21 cellular contexts compared by ENCODE assay signal in genomic region chr11:1988667-1989317, GRCh38. TPM values are rescaled to one million over a fixed set of nuclear protein-coding genes. Genes with fewer than 3 reads are reported as not detected.
DNase-seq lines count a peak whose midpoint lies in the region; ATAC-seq and TF ChIP-seq lines count a peak whose summit lies in the region.
"Had no signal": no experiment of that assay in that cellular context is flagged by ENCODE, and none has a peak within 500 bp of the region (broad histone marks: within the 10 kb centered on the region; RNA-seq: fewer than 3 reads in every experiment).

No MANE protein-coding gene starts in this region.

- H3K4me3 Mint-ChIP-seq in activated naive CD8-positive, alpha-beta T cell treated with anti-CD3 and anti-CD28 coated beads, Interleukin-2, amount 10 ng/mL, durations not matched to agents 7 days and 5 days = no peak overlapping the region
- H3K4me3 Mint-ChIP-seq in activated naive CD8-positive, alpha-beta T cell treated with anti-CD3 and anti-CD28 coated beads for 36 hours = no peak overlapping the region
- no peak overlapping the region for H3K4me3 Mint-ChIP-seq in nephron progenitor cell
- H3K4me3 Mint-ChIP-seq: activated CD4-positive, alpha-beta memory T cell treated with anti-CD3 and anti-CD28 coated beads for 36 hours; activated T-cell treated with anti-CD3 and anti-CD28 coated beads, Interleukin-2, amount 50 U/mL, for 24 hours; CD4-positive, alpha-beta T cell; dendritic cell treated with granulocyte-macrophage colony-stimulating factor and Interleukin-4, amounts not matched to agents 40 ng/mL and 50 ng/mL, for 4 days; neural progenitor cell; stimulated activated naive CD8-positive, alpha-beta T cell treated with anti-CD3 and anti-CD28 coated beads, Interleukin-15, Interleukin-2, amounts not matched to agents 100 ng/mL and 50 ng/mL, for 24 hours; T-cell had no signal

- no peaks in the 10 kb centered on the region for H4K20me1 ChIP-seq in OCI-LY7 (ENCODE audit: insufficient read depth, low read length)

- H3K4me1 ChIP-seq in OCI-LY7 (ENCODE audit: insufficient read depth, low read length, poor library complexity, severe bottlenecking) (no peaks in the 10 kb centered on the region), A673 (ENCODE audit: insufficient read depth, low read length, poor library complexity, severe bottlenecking) (no peaks in the 10 kb centered on the region)
- H3K4me1 ChIP-seq: HAP-1, neural progenitor cell had no signal

- H3K36me3 Mint-ChIP-seq in activated naive CD8-positive, alpha-beta T cell treated with anti-CD3 and anti-CD28 coated beads, Interleukin-2, amount 10 ng/mL, durations not matched to agents 7 days and 5 days = no peaks in the 10 kb centered on the region
- H3K36me3 Mint-ChIP-seq in activated naive CD8-positive, alpha-beta T cell treated with anti-CD3 and anti-CD28 coated beads for 36 hours = no peaks in the 10 kb centered on the region
- H3K36me3 Mint-ChIP-seq in nephron progenitor cell (ENCODE audit: low read depth) = no peaks in the 10 kb centered on the region
- H3K36me3 Mint-ChIP-seq: activated CD4-positive, alpha-beta memory T cell treated with anti-CD3 and anti-CD28 coated beads for 36 hours; activated naive CD4-positive, alpha-beta T cell treated with anti-CD3 and anti-CD28 coated beads, Interleukin-2, amount 50 U/mL, for 72 hours; neural progenitor cell; T-cell had no signal

- peak; percentile 4 for DNase-seq in activated naive CD8-positive, alpha-beta T cell treated with anti-CD3 and anti-CD28 coated beads, Interleukin-2, amount 10 ng/mL, durations not matched to agents 7 days and 5 days
- no peak for DNase-seq in activated naive CD8-positive, alpha-beta T cell treated with anti-CD3 and anti-CD28 coated beads for 36 hours
- peak; percentile 17 for DNase-seq in left ventricle myocardium superior
- DNase-seq in nephron progenitor cell = peak; percentile 50
- DNase-seq in OCI-LY7 (ENCODE audit: low spot score) = no peak
- DNase-seq in A673 (ENCODE audit: low spot score) = no peak
- no peak for DNase-seq in stimulated activated CD4-positive, alpha-beta T cell treated with anti-CD3 and anti-CD28 coated beads, Interleukin-1b, Interleukin-23, amount 100 ng/mL, for 48 hours
- DNase-seq: activated CD4-positive, alpha-beta memory T cell treated with anti-CD3 and anti-CD28 coated beads for 36 hours; activated T-cell treated with anti-CD3 and anti-CD28 coated beads, Interleukin-2, amount 50 U/mL, for 24 hours; CD4-positive, alpha-beta T cell; GF-D8; NCI-H1105 treated with DMSO at 0.1 percent for 48 hours; T-cell had no signal

- no peak overlapping the region for H3K27ac ChIP-seq in OCI-LY7 (ENCODE audit: low read depth, low read length, poor library complexity, severe bottlenecking)
- H3K27ac ChIP-seq in A673 (ENCODE audit: low read depth, low read length, poor library complexity, severe bottlenecking) = no peak overlapping the region
- H3K27ac ChIP-seq: neural progenitor cell had no signal

- no peaks in the 10 kb centered on the region for H3K27me3 ChIP-seq in A673 (replicated peaks; ENCODE audit: insufficient read depth, low read depth, low read length, poor library complexity)
- H3K27me3 ChIP-seq: neural progenitor cell had no signal

- H3K9me3 ChIP-seq in OCI-LY7 (ENCODE audit: low read length) (no peaks in the 10 kb centered on the region), A673 (ENCODE audit: low read depth, low read length, poor library complexity, severe bottlenecking) (no peaks in the 10 kb centered on the region)
- H3K9me3 ChIP-seq: HAP-1 had no signal

- H3K9me2 ChIP-seq in OCI-LY7 (ENCODE audit: insufficient read depth, low read length) = no peaks in the 10 kb centered on the region

- H3K27ac Mint-ChIP-seq in activated naive CD8-positive, alpha-beta T cell treated with anti-CD3 and anti-CD28 coated beads, Interleukin-2, amount 10 ng/mL, durations not matched to agents 7 days and 5 days = no peak overlapping the region
- H3K27ac Mint-ChIP-seq in activated naive CD8-positive, alpha-beta T cell treated with anti-CD3 and anti-CD28 coated beads for 36 hours = no peak overlapping the region
- H3K27ac Mint-ChIP-seq in nephron progenitor cell = no peak overlapping the region
- H3K27ac Mint-ChIP-seq: activated CD4-positive, alpha-beta memory T cell treated with anti-CD3 and anti-CD28 coated beads for 36 hours; activated naive CD4-positive, alpha-beta T cell treated with anti-CD3 and anti-CD28 coated beads, Interleukin-2, amount 50 U/mL, for 72 hours; activated T-cell treated with anti-CD3 and anti-CD28 coated beads, Interleukin-2, amount 50 U/mL, for 24 hours; CD4-positive, alpha-beta T cell; dendritic cell treated with granulocyte-macrophage colony-stimulating factor and Interleukin-4, amounts not matched to agents 40 ng/mL and 50 ng/mL, for 4 days; neural progenitor cell; stimulated activated naive CD8-positive, alpha-beta T cell treated with anti-CD3 and anti-CD28 coated beads, Interleukin-15, Interleukin-2, amounts not matched to agents 100 ng/mL and 50 ng/mL, for 24 hours; T-cell had no signal

- no peaks in the 10 kb centered on the region for H3K79me2 ChIP-seq in OCI-LY7 (ENCODE audit: insufficient read depth, low read depth, low read length)

- H3K36me3 ChIP-seq in OCI-LY7 (ENCODE audit: insufficient read depth, low read length) = no peaks in the 10 kb centered on the region
- H3K36me3 ChIP-seq in A673 (ENCODE audit: insufficient read depth, low read length, poor library complexity, severe bottlenecking) = no peaks in the 10 kb centered on the region
- H3K36me3 ChIP-seq: HAP-1, neural progenitor cell had no signal

- H2AFZ ChIP-seq in OCI-LY7 (ENCODE audit: low read length) = no peak overlapping the region
- H2AFZ ChIP-seq: neural progenitor cell had no signal

- POLR2A ChIA-PET in activated naive CD8-positive, alpha-beta T cell treated with anti-CD3 and anti-CD28 coated beads, Interleukin-2, amount 10 ng/mL, durations not matched to agents 7 days and 5 days (lab: Charles Lee) = interaction anchor here (0.6 kb wide), 1 partner anchor 97 kb away, joined by 7 read pairs; no protein-coding TSS in a partner anchor
- POLR2A ChIA-PET in OCI-LY7 (lab: Charles Lee) = no interaction called here
- POLR2A ChIA-PET in A673 (lab: Charles Lee; ENCODE audit: low non-redundant PET) = no interaction called here

- H3K27me3 Mint-ChIP-seq in activated naive CD8-positive, alpha-beta T cell treated with anti-CD3 and anti-CD28 coated beads, Interleukin-2, amount 10 ng/mL, durations not matched to agents 7 days and 5 days = no peaks in the 10 kb centered on the region
- H3K27me3 Mint-ChIP-seq in activated naive CD8-positive, alpha-beta T cell treated with anti-CD3 and anti-CD28 coated beads for 36 hours = no peaks in the 10 kb centered on the region
- no peaks in the 10 kb centered on the region for H3K27me3 Mint-ChIP-seq in nephron progenitor cell (ENCODE audit: low read depth, poor library complexity)
- H3K27me3 Mint-ChIP-seq: activated CD4-positive, alpha-beta memory T cell treated with anti-CD3 and anti-CD28 coated beads for 36 hours; activated T-cell treated with anti-CD3 and anti-CD28 coated beads, Interleukin-2, amount 50 U/mL, for 24 hours; CD4-positive, alpha-beta T cell; stimulated activated naive CD8-positive, alpha-beta T cell treated with anti-CD3 and anti-CD28 coated beads, Interleukin-15, Interleukin-2, amounts not matched to agents 100 ng/mL and 50 ng/mL, for 24 hours; T-cell had no signal

- no peak overlapping the region for H3K4me3 ChIP-seq in OCI-LY7 (ENCODE audit: low read depth, low read length, poor library complexity, severe bottlenecking)
- H3K4me3 ChIP-seq in A673 (ENCODE audit: low read depth, low read length, poor library complexity, severe bottlenecking) = no peak overlapping the region
- H3K4me3 ChIP-seq: GM12878, HAP-1, neural progenitor cell had no signal

- H3K9me3 Mint-ChIP-seq in activated naive CD8-positive, alpha-beta T cell treated with anti-CD3 and anti-CD28 coated beads, Interleukin-2, amount 10 ng/mL, durations not matched to agents 7 days and 5 days = no peaks in the 10 kb centered on the region
- no peaks in the 10 kb centered on the region for H3K9me3 Mint-ChIP-seq in activated naive CD8-positive, alpha-beta T cell treated with anti-CD3 and anti-CD28 coated beads for 36 hours
- no peaks in the 10 kb centered on the region for H3K9me3 Mint-ChIP-seq in nephron progenitor cell
- H3K9me3 Mint-ChIP-seq: activated CD4-positive, alpha-beta memory T cell treated with anti-CD3 and anti-CD28 coated beads for 36 hours; activated naive CD4-positive, alpha-beta T cell treated with anti-CD3 and anti-CD28 coated beads, Interleukin-2, amount 50 U/mL, for 72 hours; activated T-cell treated with anti-CD3 and anti-CD28 coated beads, Interleukin-2, amount 50 U/mL, for 24 hours; CD4-positive, alpha-beta T cell; dendritic cell treated with granulocyte-macrophage colony-stimulating factor and Interleukin-4, amounts not matched to agents 40 ng/mL and 50 ng/mL, for 4 days; neural progenitor cell; stimulated activated naive CD8-positive, alpha-beta T cell treated with anti-CD3 and anti-CD28 coated beads, Interleukin-15, Interleukin-2, amounts not matched to agents 100 ng/mL and 50 ng/mL, for 24 hours; T-cell had no signal

- ATAC-seq in activated naive CD8-positive, alpha-beta T cell treated with anti-CD3 and anti-CD28 coated beads, Interleukin-2, amount 10 ng/mL, durations not matched to agents 7 days and 5 days (ENCODE audit: low read depth) = no peak
- peak; percentile 23 for ATAC-seq in left ventricle myocardium superior
- ATAC-seq in GM21717 (IDR thresholded peaks at IDR 0.05; ENCODE audit: unreplicated experiment) = no peak
- ATAC-seq: activated naive CD4-positive, alpha-beta T cell treated with anti-CD3 and anti-CD28 coated beads, Interleukin-2, amount 50 U/mL, for 72 hours; GM12878; T-cell had no signal

- BruUV-seq in OCI-LY7 (replicated peaks; lab: Mats Ljungman, UMichigan) = no TSS peak
- BruUV-seq in A673 (replicated peaks; lab: Mats Ljungman, UMichigan) = no TSS peak

- H3K4me1 Mint-ChIP-seq in activated naive CD8-positive, alpha-beta T cell treated with anti-CD3 and anti-CD28 coated beads, Interleukin-2, amount 10 ng/mL, durations not matched to agents 7 days and 5 days = no peaks in the 10 kb centered on the region
- no peaks in the 10 kb centered on the region for H3K4me1 Mint-ChIP-seq in activated naive CD8-positive, alpha-beta T cell treated with anti-CD3 and anti-CD28 coated beads for 36 hours
- no peaks in the 10 kb centered on the region for H3K4me1 Mint-ChIP-seq in nephron progenitor cell
- H3K4me1 Mint-ChIP-seq: neural progenitor cell, T-cell had no signal

- intact Hi-C loops in left ventricle myocardium superior (cut with micrococcal nuclease) = no loop called here
- intact Hi-C loops in OCI-LY7 (cut with micrococcal nuclease; ENCODE audit: unreplicated experiment) = no loop called here
- intact Hi-C loops in A673 (cut with micrococcal nuclease; ENCODE audit: unreplicated experiment) = no loop called here

- H3K4me2 ChIP-seq in OCI-LY7 (ENCODE audit: low read length) = no peak overlapping the region
- H3K4me2 ChIP-seq: neural progenitor cell had no signal

- TF ChIP-seq CTCF in nephron progenitor cell (IDR thresholded peaks at IDR 0.05) = no peak
- no peak for TF ChIP-seq CTCF in OCI-LY7 (conservative IDR thresholded peaks at IDR 0.05; ENCODE audit: low read length)
- no peak for TF ChIP-seq CTCF in A673 (conservative IDR thresholded peaks at IDR 0.05; ENCODE audit: low read depth, low read length)

- CTCF ChIA-PET in OCI-LY7 (lab: Charles Lee; ENCODE audit: unreplicated experiment) (no interaction called here), A673 (lab: Charles Lee) (no interaction called here)

RNA-seq across cellular contexts. Expression of gene H19, which starts 8.8 kb away (rescaled TPM):
- not detected for total RNA-seq in activated naive CD8-positive, alpha-beta T cell treated with anti-CD3 and anti-CD28 coated beads, Interleukin-2, amount 10 ng/mL, durations not matched to agents 7 days and 5 days
- not detected for total RNA-seq in activated naive CD8-positive, alpha-beta T cell treated with anti-CD3 and anti-CD28 coated beads for 36 hours
- total RNA-seq in left ventricle myocardium superior (738 TPM), OCI-LY7 (2022) (not detected in 2 replicates), A673 (2021) (not detected in 2 replicates)
- total RNA-seq in OCI-LY7 (2014; rRNA removed; shearing (Covaris generic)) = not detected in 2 replicates
- total RNA-seq: activated CD4-positive, alpha-beta memory T cell treated with anti-CD3 and anti-CD28 coated beads for 36 hours; CD4-positive, alpha-beta T cell; mononuclear cell had no signal

RNA-seq across cellular contexts. Expression of gene MRPL23, which starts 41.7 kb away (rescaled TPM):
- 10 to 100 TPM; 76.2 to 77.7 TPM for total RNA-seq in activated naive CD8-positive, alpha-beta T cell treated with anti-CD3 and anti-CD28 coated beads, Interleukin-2, amount 10 ng/mL, durations not matched to agents 7 days and 5 days
- total RNA-seq in activated naive CD8-positive, alpha-beta T cell treated with anti-CD3 and anti-CD28 coated beads for 36 hours = 100 to 1,000 TPM; 148 to 151 TPM
- 102 TPM for total RNA-seq in left ventricle myocardium superior
- 149 and 199 TPM in 2 replicates for total RNA-seq in OCI-LY7 (2014; rRNA removed; shearing (Covaris generic))
- 107 and 131 TPM in 2 replicates for total RNA-seq in OCI-LY7 (2022)
- total RNA-seq in A673 (2021) = 83.8 and 92.4 TPM in 2 replicates

Comparison
In these comparisons a context has a peak if more than half of its experiments do, and no peak if none do; other contexts are left out.
1. DNase-seq: peak in activated naive CD8-positive, alpha-beta T cell treated with anti-CD3 and anti-CD28 coated beads, Interleukin-2, amount 10 ng/mL, durations not matched to agents 7 days and 5 days (single experiment), left ventricle myocardium superior (single experiment) and nephron progenitor cell (single experiment); none in activated naive CD8-positive, alpha-beta T cell treated with anti-CD3 and anti-CD28 coated beads for 36 hours (single experiment), OCI-LY7 (single experiment), A673 (single experiment) and stimulated activated CD4-positive, alpha-beta T cell treated with anti-CD3 and anti-CD28 coated beads, Interleukin-1b, Interleukin-23, amount 100 ng/mL, for 48 hours (single experiment).
2. RNA of gene H19, which starts 8.8 kb away (total RNA-seq): 738 TPM in left ventricle myocardium superior (single experiment); not detected in OCI-LY7, not detected in activated naive CD8-positive, alpha-beta T cell treated with anti-CD3 and anti-CD28 coated beads for 36 hours, not detected in activated naive CD8-positive, alpha-beta T cell treated with anti-CD3 and anti-CD28 coated beads, Interleukin-2, amount 10 ng/mL, durations not matched to agents 7 days and 5 days and not detected in A673; every median in the first group is over 100 times any median in the second.